ENCODE assay signal across 8 cellular contexts in genomic region chr3:125356140-125357026, GRCh38. TPM values are rescaled to one million over a fixed set of nuclear protein-coding genes. Genes with fewer than 3 reads are reported as not detected.
DNase-seq lines count a peak whose midpoint lies in the region; ATAC-seq and TF ChIP-seq lines count a peak whose summit lies in the region.

No MANE protein-coding gene starts in this region.

- intact Hi-C loops in activated T-helper 1 cell treated with anti-CD3 and anti-CD28 coated beads, Interleukin-12 subunit alpha, Interleukin-12 subunit beta, Interleukin-2, Interleukin-4 antibody, amounts not matched to agents 30 ng/mL and 10 ng/mL and 1 ng/mL, durations not matched to agents 14 hours and 24 hours and 36 hours (cut with micrococcal nuclease), result loop anchor here (1.0 kb wide), 1 partner anchor 19 kb away; the partner anchor contains the start of gene ZNF148
- intact Hi-C loops in lower leg skin (cut with DNase I; ENCODE audit: low total_unique reads), result no loop called here

- CTCF ChIA-PET in activated CD8-positive, alpha-beta memory T cell treated with anti-CD3 and anti-CD28 coated beads, Interleukin-2, amount 10 ng/mL, durations not matched to agents 7 days and 5 days (lab: Charles Lee), result interaction anchor here (0.7 to 0.9 kb wide), 2 partner anchors 10 to 46 kb away, joined by 3 read pairs; no protein-coding TSS in a partner anchor

- peak overlapping the region; percentile 59 for H3K4me3 ChIP-seq in kidney epithelial cell (ENCODE audit: low read depth, low read length)
- peak overlapping the region; percentile 32 to 65 (median 53) for H3K4me3 ChIP-seq in tibial nerve
- no peak overlapping the region for H3K4me3 ChIP-seq in lower leg skin (ENCODE audit: low read depth, poor library complexity, severe bottlenecking)

- H3K4me3 Mint-ChIP-seq in activated CD8-positive, alpha-beta memory T cell treated with anti-CD3 and anti-CD28 coated beads, Interleukin-2, amount 10 ng/mL, durations not matched to agents 7 days and 5 days, result peak overlapping the region; percentile 60
- H3K4me3 Mint-ChIP-seq in activated T-helper 1 cell treated with anti-CD3 and anti-CD28 coated beads, Interleukin-12 subunit alpha, Interleukin-12 subunit beta, Interleukin-2, Interleukin-4 antibody, amounts not matched to agents 30 ng/mL and 10 ng/mL and 1 ng/mL, durations not matched to agents 14 hours and 24 hours and 36 hours, result peak overlapping the region; percentile 84

- no peak for TF ChIP-seq CTCF in kidney epithelial cell (IDR thresholded peaks at IDR 0.05; ENCODE audit: insufficient read depth, low read length, poor library complexity, severe bottlenecking)
- TF ChIP-seq CTCF in tibial nerve (IDR thresholded peaks at IDR 0.05), result no peak
- no peak for TF ChIP-seq CTCF in lower leg skin (IDR thresholded peaks at IDR 0.05)

- H3K9me3 Mint-ChIP-seq in activated CD8-positive, alpha-beta memory T cell treated with anti-CD3 and anti-CD28 coated beads, Interleukin-2, amount 10 ng/mL, durations not matched to agents 7 days and 5 days (ENCODE audit: low read depth), result peaks cover 2% of the 10 kb centered on the region
- H3K9me3 Mint-ChIP-seq in activated T-helper 1 cell treated with anti-CD3 and anti-CD28 coated beads, Interleukin-12 subunit alpha, Interleukin-12 subunit beta, Interleukin-2, Interleukin-4 antibody, amounts not matched to agents 30 ng/mL and 10 ng/mL and 1 ng/mL, durations not matched to agents 14 hours and 24 hours and 36 hours, result no peaks in the 10 kb centered on the region

- peaks cover 32% of the 10 kb centered on the region for H3K4me1 Mint-ChIP-seq in activated CD8-positive, alpha-beta memory T cell treated with anti-CD3 and anti-CD28 coated beads, Interleukin-2, amount 10 ng/mL, durations not matched to agents 7 days and 5 days
- peaks cover 60% of the 10 kb centered on the region for H3K4me1 Mint-ChIP-seq in activated T-helper 1 cell treated with anti-CD3 and anti-CD28 coated beads, Interleukin-12 subunit alpha, Interleukin-12 subunit beta, Interleukin-2, Interleukin-4 antibody, amounts not matched to agents 30 ng/mL and 10 ng/mL and 1 ng/mL, durations not matched to agents 14 hours and 24 hours and 36 hours (ENCODE audit: low read depth)

- no peak for TF ChIP-seq POLR2A in tibial nerve (IDR thresholded peaks at IDR 0.05)
- no peak for TF ChIP-seq POLR2A in lower leg skin (IDR thresholded peaks at IDR 0.05)

- 30 to 32% methylated on average over 5 of the region's 5 CpGs for WGBS in tibial nerve, 2 donors
- 34 to 36% methylated on average over 5 of the region's 5 CpGs for WGBS in lower leg skin, 2 donors

- DNase-seq in activated CD8-positive, alpha-beta memory T cell treated with anti-CD3 and anti-CD28 coated beads, Interleukin-2, amount 10 ng/mL, durations not matched to agents 7 days and 5 days, result no peak
- DNase-seq in activated CD8-positive, alpha-beta memory T cell treated with anti-CD3 and anti-CD28 coated beads for 24 hours, result no peak
- no peak for DNase-seq in activated T-helper 1 cell treated with anti-CD3 and anti-CD28 coated beads, Interleukin-12 subunit alpha, Interleukin-12 subunit beta, Interleukin-2, Interleukin-4 antibody, amounts not matched to agents 30 ng/mL and 10 ng/mL and 1 ng/mL, durations not matched to agents 14 hours and 24 hours and 36 hours (ENCODE audit: low spot score)
- DNase-seq in kidney epithelial cell (ENCODE audit: low read depth) (no peak), tibial nerve (ENCODE audit: low spot score in 2 of 2) (no peak), RPMI8226 (no peak), lower leg skin (ENCODE audit: low spot score in 2 of 2) (no peak)

- H3K9me3 ChIP-seq in tibial nerve, result no peaks in the 10 kb centered on the region

- peaks cover 32% of the 10 kb centered on the region for H3K36me3 Mint-ChIP-seq in activated CD8-positive, alpha-beta memory T cell treated with anti-CD3 and anti-CD28 coated beads, Interleukin-2, amount 10 ng/mL, durations not matched to agents 7 days and 5 days
- peaks cover 7% of the 10 kb centered on the region for H3K36me3 Mint-ChIP-seq in activated T-helper 1 cell treated with anti-CD3 and anti-CD28 coated beads, Interleukin-12 subunit alpha, Interleukin-12 subunit beta, Interleukin-2, Interleukin-4 antibody, amounts not matched to agents 30 ng/mL and 10 ng/mL and 1 ng/mL, durations not matched to agents 14 hours and 24 hours and 36 hours (ENCODE audit: low read depth)

- H3K27me3 Mint-ChIP-seq in activated CD8-positive, alpha-beta memory T cell treated with anti-CD3 and anti-CD28 coated beads, Interleukin-2, amount 10 ng/mL, durations not matched to agents 7 days and 5 days, result no peaks in the 10 kb centered on the region
- no peaks in the 10 kb centered on the region for H3K27me3 Mint-ChIP-seq in activated T-helper 1 cell treated with anti-CD3 and anti-CD28 coated beads, Interleukin-12 subunit alpha, Interleukin-12 subunit beta, Interleukin-2, Interleukin-4 antibody, amounts not matched to agents 30 ng/mL and 10 ng/mL and 1 ng/mL, durations not matched to agents 14 hours and 24 hours and 36 hours (ENCODE audit: insufficient read depth)

- H3K27me3 ChIP-seq in kidney epithelial cell (ENCODE audit: control insufficient read depth, insufficient read depth, low read length) (no peaks in the 10 kb centered on the region), tibial nerve (no peaks in the 10 kb centered on the region)

- no peak overlapping the region for H3K27ac Mint-ChIP-seq in activated CD8-positive, alpha-beta memory T cell treated with anti-CD3 and anti-CD28 coated beads, Interleukin-2, amount 10 ng/mL, durations not matched to agents 7 days and 5 days
- no peak overlapping the region for H3K27ac Mint-ChIP-seq in activated T-helper 1 cell treated with anti-CD3 and anti-CD28 coated beads, Interleukin-12 subunit alpha, Interleukin-12 subunit beta, Interleukin-2, Interleukin-4 antibody, amounts not matched to agents 30 ng/mL and 10 ng/mL and 1 ng/mL, durations not matched to agents 14 hours and 24 hours and 36 hours

- peak overlapping the region in 2 of 4 donors; percentile 66 to 67 for H3K27ac ChIP-seq in tibial nerve

- no peak for ATAC-seq in activated CD8-positive, alpha-beta memory T cell treated with anti-CD3 and anti-CD28 coated beads, Interleukin-2, amount 10 ng/mL, durations not matched to agents 7 days and 5 days
- no peak for ATAC-seq in GM21576 (IDR thresholded peaks at IDR 0.05; ENCODE audit: unreplicated experiment)

- H3K36me3 ChIP-seq in kidney epithelial cell (ENCODE audit: control insufficient read depth, insufficient read depth, low read length) (no peaks in the 10 kb centered on the region), tibial nerve (no peaks in the 10 kb centered on the region)

- no peak for TF ChIP-seq EP300 in tibial nerve (IDR thresholded peaks at IDR 0.05)

- H3K4me1 ChIP-seq in tibial nerve, result peaks cover 0 to 55% (median 6%) of the 10 kb centered on the region in 4 donors

RNA-seq across cellular contexts. Expression of gene ZNF148, which starts 18.7 kb away (rescaled TPM):
- 10 to 100 TPM; 29.6 to 39.0 TPM for total RNA-seq in activated CD8-positive, alpha-beta memory T cell treated with anti-CD3 and anti-CD28 coated beads, Interleukin-2, amount 10 ng/mL, durations not matched to agents 7 days and 5 days
- 34.7 and 38.5 TPM in 2 replicates for total RNA-seq in activated T-helper 1 cell treated with anti-CD3 and anti-CD28 coated beads, Interleukin-12 subunit alpha, Interleukin-12 subunit beta, Interleukin-2, Interleukin-4 antibody, amounts not matched to agents 30 ng/mL and 10 ng/mL and 1 ng/mL, durations not matched to agents 14 hours and 24 hours and 36 hours
- total RNA-seq in kidney epithelial cell, result 21.4 and 22.8 TPM in 2 replicates
- total RNA-seq in tibial nerve, result 10 to 100 TPM; 19.5 to 28.0 (median 24.0) TPM
- 10 to 100 TPM; 14.6 to 24.6 (median 17.7) TPM for total RNA-seq in lower leg skin
